ENCODE assay signal across 8 cellular contexts in the genomic region with DNA sequence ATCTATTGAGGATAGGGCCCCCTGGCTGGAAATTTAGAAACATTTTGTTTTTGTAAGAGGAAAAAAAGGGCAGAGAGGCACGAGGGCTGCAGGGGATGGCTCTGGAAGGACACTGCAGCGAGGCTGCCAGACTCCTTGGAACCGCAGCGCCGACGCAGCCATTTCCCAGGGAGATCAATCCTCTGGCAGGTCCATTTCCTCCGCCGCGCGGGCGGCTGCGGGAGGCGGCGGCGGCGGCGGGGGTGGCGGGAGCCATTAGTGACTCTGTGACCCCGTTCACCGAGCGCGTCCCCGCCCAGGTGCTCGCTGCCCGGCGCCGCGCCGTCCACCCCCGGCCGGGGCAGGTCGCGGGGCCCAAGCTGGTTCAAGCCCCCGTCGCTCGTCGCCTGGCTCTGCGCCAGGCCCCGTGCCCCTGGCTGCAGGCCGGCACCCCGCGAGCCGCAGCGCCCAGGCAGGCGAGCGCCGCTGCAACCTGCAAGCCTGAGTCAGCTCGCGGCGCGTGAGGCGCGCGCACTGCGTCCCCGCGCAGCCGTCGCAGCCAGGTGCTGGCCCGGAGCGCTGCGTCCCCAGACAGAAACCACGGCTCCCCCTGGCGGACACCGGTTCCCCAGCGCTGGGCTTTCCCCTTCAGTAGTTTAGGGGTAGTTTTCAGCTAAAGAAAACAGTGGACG.
DNase-seq lines count a peak whose midpoint lies in the region; ATAC-seq, FAIRE-seq and TF ChIP-seq lines count a peak whose summit lies in the region.

No MANE protein-coding gene starts in this region.

- peak; percentile 74 to 84 for TF ChIP-seq RAD21 in A549 (conservative IDR thresholded peaks at IDR 0.05 in 1 of 2, IDR thresholded peaks at IDR 0.05 in 1 of 2)

- peak overlapping the region; percentile 96 for H3K4me2 ChIP-seq in A549

- CTCF ChIA-PET in A549 (lab: Yijun Ruan, JAX): interaction anchor here (0.7 to 9.8 kb wide), 43 partner anchors 11 to 630 kb away, joined by 3 to 131 read pairs (median 4); a partner anchor contains a TSS

- DNase-seq in A549 (ENCODE audit: low read depth in 1 of 2, low spot score in 1 of 2) (peak; percentile 60 to 80), NCI-H2107 treated with DMSO at 0.1 percent for 48 hours (lab: John Stamatoyannopoulos, UW; ENCODE audit: unreplicated experiment) (peak; percentile 77), cardiac fibroblast (ENCODE audit: low read depth in 2 of 2) (peak; percentile 78 to 79), islet precursor cell (peak; percentile 95)
- peak; percentile 83 to 96 (median 88) for DNase-seq in stimulated activated CD4-positive, alpha-beta T cell treated with anti-CD3 and anti-CD28 coated beads, Interleukin-12 subunit alpha, Interleukin-12 subunit beta, amount 100 ng/mL, for 48 hours (ENCODE audit: low read depth in 2 of 3, low spot score in 1 of 3)

- ATAC-seq in A549 (peak; percentile 88 to 91), GM18517 (IDR thresholded peaks at IDR 0.05; ENCODE audit: unreplicated experiment) (peak; percentile 70), HG03045 (IDR thresholded peaks at IDR 0.05; ENCODE audit: unreplicated experiment) (peak; percentile 90)

- TF ChIP-seq POLR2A in A549 (IDR thresholded peaks at IDR 0.05; ENCODE audit: low read length): peak; percentile 66

- peak; percentile 71 for TF ChIP-seq CTCF in A549 (IDR thresholded peaks at IDR 0.05)
- TF ChIP-seq CTCF in WI38 (IDR thresholded peaks at IDR 0.05; ENCODE audit: low read depth, low read length): peak; percentile 89
- TF ChIP-seq CTCF in cardiac fibroblast (IDR thresholded peaks at IDR 0.05; ENCODE audit: low read depth, low read length): peak; percentile 78

- TF ChIP-seq EP300 in A549 (IDR thresholded peaks at IDR 0.05): no peak

- POLR2A ChIA-PET in A549 (lab: Yijun Ruan, JAX): interaction anchor here (0.8 to 1.3 kb wide), 4 partner anchors 189 to 343 kb away, joined by 3 read pairs; no protein-coding TSS in a partner anchor

- H3K4me3 ChIP-seq in A549 (peak overlapping the region; percentile 65), WI38 (ENCODE audit: low read depth, low read length) (peak overlapping the region; percentile 56), cardiac fibroblast (replicated peaks in 1 of 2; ENCODE audit: low read depth in 2 of 2, low read length in 2 of 2) (peak overlapping the region; percentile 35 to 51)

- no peaks in the 10 kb centered on the region for H3K9me3 ChIP-seq in A549

- H3K4me1 ChIP-seq in A549: peaks cover 13% of the 10 kb centered on the region

- H3K27ac ChIP-seq in A549: peak overlapping the region; percentile 87 to 99

- FAIRE-seq in A549 (lab: Jason Lieb, UNC): no peak

- WGBS in A549 (ENCODE audit: missing lambda C conversion rate): 0% methylated on average over 7 of the region's 67 CpGs

TF ChIP-seq in A549, 52 proteins besides CTCF, POLR2A, EP300 and RAD21:
- TF ChIP-seq HOXA7 (CRISPR knock-in tag; IDR thresholded peaks at IDR 0.05) (no peak), SMC3 (IDR thresholded peaks at IDR 0.05) (peak; percentile 93), MAFK (IDR thresholded peaks at IDR 0.05; ENCODE audit: partially characterized antibody) (peak; percentile 16), JUN (IDR thresholded peaks at IDR 0.05) (peak in 1 of 2 experiments; percentile 45; a peak in 1 of 5 replicates)
- TF ChIP-seq, protein P1, sequence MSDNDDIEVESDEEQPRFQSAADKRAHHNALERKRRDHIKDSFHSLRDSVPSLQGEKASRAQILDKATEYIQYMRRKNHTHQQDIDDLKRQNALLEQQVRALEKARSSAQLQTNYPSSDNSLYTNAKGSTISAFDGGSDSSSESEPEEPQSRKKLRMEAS (IDR thresholded peaks at IDR 0.05): peak; percentile 56

Comparison
In these comparisons a context has a peak if more than half of its experiments do, and no peak if none do; other contexts are left out.
1. Peak in every context shown above with its lines: DNase-seq, ATAC-seq, H3K4me3 ChIP-seq and H3K27ac ChIP-seq.